ENCODE assay signal across 22 cellular contexts in genomic region chr14:38363217-38363616, GRCh38.
"Had no signal": no experiment of that assay in that cellular context is flagged by ENCODE, and none has a peak within 500 bp of the region (broad histone marks: within the 10 kb centered on the region; RNA-seq: fewer than 3 reads in every experiment).

No MANE protein-coding gene starts in this region.

- DNase-seq: dermis blood vessel endothelial cell; dorsolateral prefrontal cortex; effector CD4-positive, alpha-beta T cell; effector memory CD4-positive, alpha-beta T cell; foreskin melanocyte; gastrocnemius medialis; glutamatergic neuron; head of caudate nucleus; heart right ventricle; hippocampal formation; left cardiac atrium; left ventricle myocardium superior; lower lobe of right lung; mesendoderm; midbrain; naive thymus-derived CD4-positive, alpha-beta T cell had no signal

- H3K27ac Mint-ChIP-seq: naive thymus-derived CD4-positive, alpha-beta T cell had no signal

- H3K27ac ChIP-seq: coronary artery, dorsolateral prefrontal cortex, esophagus muscularis mucosa, gastrocnemius medialis, heart right ventricle, left lung, lower lobe of right lung had no signal

- H3K36me3 ChIP-seq: esophagus muscularis mucosa, gastrocnemius medialis, heart right ventricle, left lung, lower lobe of right lung had no signal

- H3K4me1 ChIP-seq: esophagus muscularis mucosa, left lung, lower lobe of right lung had no signal

- ATAC-seq: gastrocnemius medialis; heart right ventricle; left cardiac atrium; left lung; left ventricle myocardium superior; lower lobe of right lung; naive thymus-derived CD4-positive, alpha-beta T cell had no signal

- H3K4me1 Mint-ChIP-seq: naive thymus-derived CD4-positive, alpha-beta T cell had no signal

- H3K4me3 ChIP-seq: coronary artery, dorsolateral prefrontal cortex, esophagus muscularis mucosa, gastrocnemius medialis, heart right ventricle, left lung, lower lobe of right lung had no signal

- H3K27me3 ChIP-seq: dorsolateral prefrontal cortex, esophagus muscularis mucosa, gastrocnemius medialis, heart right ventricle, left lung had no signal

- H3K9me3 ChIP-seq: esophagus muscularis mucosa, gastrocnemius medialis, left lung, lower lobe of right lung had no signal

- FAIRE-seq: colon, endothelial cell of umbilical vein, keratinocyte had no signal

- H3K4me3 Mint-ChIP-seq: naive thymus-derived CD4-positive, alpha-beta T cell had no signal

- H3K36me3 Mint-ChIP-seq: naive thymus-derived CD4-positive, alpha-beta T cell had no signal
